In genomic region chr16:3022697-3023414, GRCh38 we compare ENCODE assay signal across 1 cellular context.
TF ChIP-seq lines count a peak whose summit lies in the region.

No MANE protein-coding gene starts in this region.

TF ChIP-seq in K562, 482 proteins besides CTCF, POLR2A, EP300 and RAD21 (continued from another document):
- TF ChIP-seq, protein P1, sequence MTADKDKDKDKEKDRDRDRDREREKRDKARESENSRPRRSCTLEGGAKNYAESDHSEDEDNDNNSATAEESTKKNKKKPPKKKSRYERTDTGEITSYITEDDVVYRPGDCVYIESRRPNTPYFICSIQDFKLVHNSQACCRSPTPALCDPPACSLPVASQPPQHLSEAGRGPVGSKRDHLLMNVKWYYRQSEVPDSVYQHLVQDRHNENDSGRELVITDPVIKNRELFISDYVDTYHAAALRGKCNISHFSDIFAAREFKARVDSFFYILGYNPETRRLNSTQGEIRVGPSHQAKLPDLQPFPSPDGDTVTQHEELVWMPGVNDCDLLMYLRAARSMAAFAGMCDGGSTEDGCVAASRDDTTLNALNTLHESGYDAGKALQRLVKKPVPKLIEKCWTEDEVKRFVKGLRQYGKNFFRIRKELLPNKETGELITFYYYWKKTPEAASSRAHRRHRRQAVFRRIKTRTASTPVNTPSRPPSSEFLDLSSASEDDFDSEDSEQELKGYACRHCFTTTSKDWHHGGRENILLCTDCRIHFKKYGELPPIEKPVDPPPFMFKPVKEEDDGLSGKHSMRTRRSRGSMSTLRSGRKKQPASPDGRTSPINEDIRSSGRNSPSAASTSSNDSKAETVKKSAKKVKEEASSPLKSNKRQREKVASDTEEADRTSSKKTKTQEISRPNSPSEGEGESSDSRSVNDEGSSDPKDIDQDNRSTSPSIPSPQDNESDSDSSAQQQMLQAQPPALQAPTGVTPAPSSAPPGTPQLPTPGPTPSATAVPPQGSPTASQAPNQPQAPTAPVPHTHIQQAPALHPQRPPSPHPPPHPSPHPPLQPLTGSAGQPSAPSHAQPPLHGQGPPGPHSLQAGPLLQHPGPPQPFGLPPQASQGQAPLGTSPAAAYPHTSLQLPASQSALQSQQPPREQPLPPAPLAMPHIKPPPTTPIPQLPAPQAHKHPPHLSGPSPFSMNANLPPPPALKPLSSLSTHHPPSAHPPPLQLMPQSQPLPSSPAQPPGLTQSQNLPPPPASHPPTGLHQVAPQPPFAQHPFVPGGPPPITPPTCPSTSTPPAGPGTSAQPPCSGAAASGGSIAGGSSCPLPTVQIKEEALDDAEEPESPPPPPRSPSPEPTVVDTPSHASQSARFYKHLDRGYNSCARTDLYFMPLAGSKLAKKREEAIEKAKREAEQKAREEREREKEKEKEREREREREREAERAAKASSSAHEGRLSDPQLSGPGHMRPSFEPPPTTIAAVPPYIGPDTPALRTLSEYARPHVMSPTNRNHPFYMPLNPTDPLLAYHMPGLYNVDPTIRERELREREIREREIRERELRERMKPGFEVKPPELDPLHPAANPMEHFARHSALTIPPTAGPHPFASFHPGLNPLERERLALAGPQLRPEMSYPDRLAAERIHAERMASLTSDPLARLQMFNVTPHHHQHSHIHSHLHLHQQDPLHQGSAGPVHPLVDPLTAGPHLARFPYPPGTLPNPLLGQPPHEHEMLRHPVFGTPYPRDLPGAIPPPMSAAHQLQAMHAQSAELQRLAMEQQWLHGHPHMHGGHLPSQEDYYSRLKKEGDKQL (CRISPR knock-in tag; IDR thresholded peaks at IDR 0.05; ENCODE audit: borderline replicate concordance): no peak
- TF ChIP-seq JUNB (CRISPR knock-in tag; conservative IDR thresholded peaks at IDR 0.05) (no peak), ZNF124 (CRISPR knock-in tag; IDR thresholded peaks at IDR 0.05) (no peak), MYNN (IDR thresholded peaks at IDR 0.05) (peak; percentile 67; the same call in 1 of the 2 replicates), MYNN (CRISPR knock-in tag; IDR thresholded peaks at IDR 0.05) (no peak), ZNF395 (CRISPR knock-in tag; IDR thresholded peaks at IDR 0.05) (no peak), SIN3B (IDR thresholded peaks at IDR 0.05; ENCODE audit: low read depth) (no peak), NFRKB (IDR thresholded peaks at IDR 0.05; ENCODE audit: low read depth) (no peak), ATF1 (CRISPR knock-in tag; IDR thresholded peaks at IDR 0.05) (no peak), ATF1 (tag; IDR thresholded peaks at IDR 0.05) (no peak), NR1H2 (CRISPR knock-in tag; IDR thresholded peaks at IDR 0.05) (peak; percentile 49; the same call in 1 of the 2 replicates), SMARCC2 (IDR thresholded peaks at IDR 0.05; ENCODE audit: low read depth) (no peak), ZNF133 (CRISPR knock-in tag; IDR thresholded peaks at IDR 0.05) (no peak), TGIF2 (CRISPR knock-in tag; IDR thresholded peaks at IDR 0.05) (no peak), YY1 (IDR thresholded peaks at IDR 0.05; ENCODE audit: borderline replicate concordance in 1 of 3, control insufficient read depth in 1 of 3, extremely low read depth in 1 of 3, insufficient read depth in 3 of 3, insufficient read length in 1 of 3, insufficient replicate concordance in 2 of 3, low read depth in 1 of 3, low read length in 2 of 3) (peak in 1 of 3 experiments; percentile 7), ZNF175 (CRISPR knock-in tag; IDR thresholded peaks at IDR 0.05; ENCODE audit: low read depth) (no peak), RBM39 (optimal IDR thresholded peaks at IDR 0.05; ENCODE audit: low read depth, low read length) (no peak), SAP30 (IDR thresholded peaks at IDR 0.05; ENCODE audit: borderline replicate concordance, insufficient read depth, low read depth, low read length, poor library complexity, severe bottlenecking) (peak; percentile 21), ETV5 (CRISPR knock-in tag; IDR thresholded peaks at IDR 0.05; ENCODE audit: low read depth) (0 out of 2 replicates have a peak, but pooled peaks have one; percentile 3), POLR2B (IDR thresholded peaks at IDR 0.05; ENCODE audit: low read depth, partially characterized antibody) (peak; percentile 29), ZBED1 (IDR thresholded peaks at IDR 0.05) (peak; percentile 16), MYC (IDR thresholded peaks at IDR 0.05; ENCODE audit: low read depth, low read length) (no peak), MYC (CRISPR knock-in tag; IDR thresholded peaks at IDR 0.05; ENCODE audit: borderline replicate concordance, low read depth) (no peak), CSDE1 (IDR thresholded peaks at IDR 0.05) (no peak), TRIM24 (IDR thresholded peaks at IDR 0.05) (no peak)
- TF ChIP-seq, protein P2, sequence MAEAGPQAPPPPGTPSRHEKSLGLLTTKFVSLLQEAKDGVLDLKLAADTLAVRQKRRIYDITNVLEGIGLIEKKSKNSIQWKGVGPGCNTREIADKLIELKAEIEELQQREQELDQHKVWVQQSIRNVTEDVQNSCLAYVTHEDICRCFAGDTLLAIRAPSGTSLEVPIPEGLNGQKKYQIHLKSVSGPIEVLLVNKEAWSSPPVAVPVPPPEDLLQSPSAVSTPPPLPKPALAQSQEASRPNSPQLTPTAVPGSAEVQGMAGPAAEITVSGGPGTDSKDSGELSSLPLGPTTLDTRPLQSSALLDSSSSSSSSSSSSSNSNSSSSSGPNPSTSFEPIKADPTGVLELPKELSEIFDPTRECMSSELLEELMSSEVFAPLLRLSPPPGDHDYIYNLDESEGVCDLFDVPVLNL (CRISPR knock-in tag; IDR thresholded peaks at IDR 0.05; ENCODE audit: low read depth): no peak
- TF ChIP-seq, protein P3, sequence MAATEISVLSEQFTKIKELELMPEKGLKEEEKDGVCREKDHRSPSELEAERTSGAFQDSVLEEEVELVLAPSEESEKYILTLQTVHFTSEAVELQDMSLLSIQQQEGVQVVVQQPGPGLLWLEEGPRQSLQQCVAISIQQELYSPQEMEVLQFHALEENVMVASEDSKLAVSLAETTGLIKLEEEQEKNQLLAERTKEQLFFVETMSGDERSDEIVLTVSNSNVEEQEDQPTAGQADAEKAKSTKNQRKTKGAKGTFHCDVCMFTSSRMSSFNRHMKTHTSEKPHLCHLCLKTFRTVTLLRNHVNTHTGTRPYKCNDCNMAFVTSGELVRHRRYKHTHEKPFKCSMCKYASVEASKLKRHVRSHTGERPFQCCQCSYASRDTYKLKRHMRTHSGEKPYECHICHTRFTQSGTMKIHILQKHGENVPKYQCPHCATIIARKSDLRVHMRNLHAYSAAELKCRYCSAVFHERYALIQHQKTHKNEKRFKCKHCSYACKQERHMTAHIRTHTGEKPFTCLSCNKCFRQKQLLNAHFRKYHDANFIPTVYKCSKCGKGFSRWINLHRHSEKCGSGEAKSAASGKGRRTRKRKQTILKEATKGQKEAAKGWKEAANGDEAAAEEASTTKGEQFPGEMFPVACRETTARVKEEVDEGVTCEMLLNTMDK (IDR thresholded peaks at IDR 0.05; ENCODE audit: borderline replicate concordance, insufficient read depth, low read depth, low read length, poor library complexity, severe bottlenecking): no peak
- TF ChIP-seq, protein P4, sequence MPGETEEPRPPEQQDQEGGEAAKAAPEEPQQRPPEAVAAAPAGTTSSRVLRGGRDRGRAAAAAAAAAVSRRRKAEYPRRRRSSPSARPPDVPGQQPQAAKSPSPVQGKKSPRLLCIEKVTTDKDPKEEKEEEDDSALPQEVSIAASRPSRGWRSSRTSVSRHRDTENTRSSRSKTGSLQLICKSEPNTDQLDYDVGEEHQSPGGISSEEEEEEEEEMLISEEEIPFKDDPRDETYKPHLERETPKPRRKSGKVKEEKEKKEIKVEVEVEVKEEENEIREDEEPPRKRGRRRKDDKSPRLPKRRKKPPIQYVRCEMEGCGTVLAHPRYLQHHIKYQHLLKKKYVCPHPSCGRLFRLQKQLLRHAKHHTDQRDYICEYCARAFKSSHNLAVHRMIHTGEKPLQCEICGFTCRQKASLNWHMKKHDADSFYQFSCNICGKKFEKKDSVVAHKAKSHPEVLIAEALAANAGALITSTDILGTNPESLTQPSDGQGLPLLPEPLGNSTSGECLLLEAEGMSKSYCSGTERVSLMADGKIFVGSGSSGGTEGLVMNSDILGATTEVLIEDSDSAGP (CRISPR knock-in tag; IDR thresholded peaks at IDR 0.05): no peak
- TF ChIP-seq, protein P5, sequence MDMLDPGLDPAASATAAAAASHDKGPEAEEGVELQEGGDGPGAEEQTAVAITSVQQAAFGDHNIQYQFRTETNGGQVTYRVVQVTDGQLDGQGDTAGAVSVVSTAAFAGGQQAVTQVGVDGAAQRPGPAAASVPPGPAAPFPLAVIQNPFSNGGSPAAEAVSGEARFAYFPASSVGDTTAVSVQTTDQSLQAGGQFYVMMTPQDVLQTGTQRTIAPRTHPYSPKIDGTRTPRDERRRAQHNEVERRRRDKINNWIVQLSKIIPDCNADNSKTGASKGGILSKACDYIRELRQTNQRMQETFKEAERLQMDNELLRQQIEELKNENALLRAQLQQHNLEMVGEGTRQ (CRISPR knock-in tag; IDR thresholded peaks at IDR 0.05): no peak
